Comparison of ENCODE assay signal across 30 cellular contexts in genomic region chr13:37735293-37735692, GRCh38.
"Had no signal": no experiment of that assay in that cellular context is flagged by ENCODE, and none has a peak within 500 bp of the region (broad histone marks: within the 10 kb centered on the region; RNA-seq: fewer than 3 reads in every experiment).

No MANE protein-coding gene starts in this region.

- ATAC-seq: activated T-helper 17 cell treated with anti-CD3 and anti-CD28 coated beads, Interleukin-2, amount 50 U/mL, for 72 hours; effector memory CD8-positive, alpha-beta T cell had no signal

- FAIRE-seq: astrocyte, colon, TTC549 had no signal

- H3K36me3 ChIP-seq: esophagus muscularis mucosa, gastroesophageal sphincter had no signal

- H3K4me3 ChIP-seq: esophagus muscularis mucosa, gastroesophageal sphincter had no signal

- DNase-seq: activated CD4-positive, alpha-beta memory T cell treated with anti-CD3 and anti-CD28 coated beads, Interleukin-2, amount 10 ng/mL, durations not matched to agents 7 days and 5 days; activated CD4-positive, alpha-beta T cell treated with anti-CD3 and anti-CD28 coated beads for 1 hour; activated CD4-positive, alpha-beta T cell treated with anti-CD3 and anti-CD28 coated beads for 4 hours; activated CD4-positive, alpha-beta T cell treated with anti-CD3 and anti-CD28 coated beads, Interleukin-2, amount 10 ng/mL, durations not matched to agents 7 days and 5 days; activated CD4-positive, alpha-beta T cell treated with anti-CD3 and anti-CD28 coated beads, Interleukin-2, amount 50 U/mL, for 4 hours; activated CD8-positive, alpha-beta memory T cell treated with anti-CD3 and anti-CD28 coated beads, Interleukin-2, amount 50 U/mL, for 48 hours; activated effector memory CD4-positive, alpha-beta T cell treated with Interleukin-2 at 50 U/mL for 16 hours; activated gamma-delta T cell treated with Interleukin-2 at 50 U/mL for 16 hours; activated naive CD4-positive, alpha-beta T cell treated with anti-CD3 and anti-CD28 coated beads, Interleukin-2, amount 50 U/mL, for 16 hours; activated naive CD4-positive, alpha-beta T cell treated with Interleukin-2 at 50 U/mL for 16 hours; activated T-cell treated with anti-CD3 and anti-CD28 coated beads for 4 hours; activated T-cell treated with anti-CD3 and anti-CD28 coated beads, Interleukin-2, amount 50 U/mL, for 24 hours; amniotic stem cell; anterior cingulate cortex; caudate nucleus; cortex of kidney; dermis blood vessel endothelial cell; effector CD4-positive, alpha-beta T cell; effector memory CD8-positive, alpha-beta T cell; erythroblast; foreskin melanocyte; head of caudate nucleus; T-helper 2 cell had no signal

- H3K9me3 ChIP-seq: esophagus muscularis mucosa, gastroesophageal sphincter had no signal

- H3K27me3 ChIP-seq: esophagus muscularis mucosa, gastroesophageal sphincter had no signal

- H3K27ac ChIP-seq: esophagus muscularis mucosa, gastroesophageal sphincter, VCaP had no signal

- H3K4me1 ChIP-seq: esophagus muscularis mucosa, gastroesophageal sphincter had no signal
